5 cellular contexts compared by ENCODE assay signal in the genomic region with DNA sequence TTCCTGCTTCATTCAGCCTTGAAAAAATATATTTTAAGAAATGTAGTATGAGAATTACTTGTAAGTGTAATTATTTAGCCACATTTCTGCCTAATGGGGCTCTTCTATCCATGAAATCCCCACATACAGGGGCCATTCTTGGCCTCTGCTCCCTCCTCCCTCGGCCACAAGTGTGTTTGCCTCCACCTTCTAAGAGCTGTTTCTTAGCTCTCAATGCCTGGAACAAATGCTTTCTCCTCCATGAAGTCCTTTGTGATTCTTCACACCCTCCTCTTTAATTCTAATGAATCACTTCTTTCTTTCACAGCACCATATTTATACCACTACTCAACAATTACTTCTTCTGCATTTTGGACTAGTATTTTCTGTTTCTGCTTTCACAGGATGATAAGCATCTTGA.
"Had no signal": no experiment of that assay in that cellular context is flagged by ENCODE, and none has a peak within 500 bp of the region (broad histone marks: within the 10 kb centered on the region; RNA-seq: fewer than 3 reads in every experiment).

No MANE protein-coding gene starts in this region.

- H3K4me3 Mint-ChIP-seq: H9 had no signal

- H3K4me3 ChIP-seq: K562 had no signal

- DNase-seq: GOT3, H9, HCEC 1CT had no signal

- ATAC-seq: HepG2, K562 had no signal

- H3K9me3 Mint-ChIP-seq: H9 had no signal
